In the genomic region with DNA sequence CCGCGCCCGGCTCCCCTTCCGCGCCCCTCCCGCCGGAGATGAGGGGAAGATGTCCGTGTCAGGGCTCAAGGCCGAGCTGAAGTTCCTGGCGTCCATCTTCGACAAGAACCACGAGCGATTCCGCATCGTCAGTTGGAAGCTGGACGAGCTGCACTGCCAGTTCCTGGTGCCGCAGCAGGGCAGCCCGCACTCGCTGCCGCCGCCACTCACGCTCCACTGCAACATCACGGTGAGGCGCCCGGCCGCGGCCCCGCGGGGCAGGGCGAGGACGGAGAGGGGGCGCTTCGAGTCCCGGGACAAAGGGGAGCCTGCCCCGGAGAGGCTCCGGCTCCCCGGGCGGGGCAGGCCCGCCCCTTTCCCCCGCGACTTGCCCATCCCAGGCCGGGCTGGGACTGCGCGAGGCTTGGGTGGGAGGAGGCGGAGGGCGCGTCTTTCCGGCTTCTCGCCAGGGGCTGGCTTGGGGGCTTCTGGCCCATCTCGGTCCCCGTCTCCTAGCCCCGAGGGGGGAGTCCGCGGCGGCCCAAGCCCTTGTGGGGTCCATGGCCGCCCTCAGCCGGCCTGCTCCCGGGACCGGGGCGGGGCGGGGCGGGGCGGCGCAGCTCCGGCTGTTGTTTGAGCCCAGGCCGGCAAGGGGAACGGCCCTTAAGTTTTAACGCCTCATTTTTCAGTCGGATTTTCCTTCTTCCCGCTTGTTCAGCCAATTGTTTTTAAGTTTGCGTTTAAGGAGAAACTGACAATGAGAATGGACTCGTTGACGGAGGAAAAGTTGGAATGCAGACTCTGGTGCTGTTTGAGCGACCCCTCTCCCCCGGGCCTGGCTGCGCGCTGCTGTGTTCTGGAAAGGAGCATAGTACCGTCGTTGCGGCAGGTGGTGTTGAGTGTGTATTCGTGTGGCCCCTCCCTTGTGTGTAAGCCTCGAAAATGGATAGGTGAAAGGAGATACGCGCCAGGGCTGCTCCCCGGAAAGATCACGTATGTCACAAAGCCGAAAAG, we compare ENCODE assay signal across 1 cellular context.
A peak's percentile ranks its signal among the peaks of the same experiment; 100 is the strongest.
TF ChIP-seq lines count a peak whose summit lies in the region.

No MANE protein-coding gene starts in this region.

TF ChIP-seq in HepG2, 621 proteins besides CTCF, POLR2A, EP300 and RAD21 (continued from another document and continues in another):
- TF ChIP-seq, protein P1, sequence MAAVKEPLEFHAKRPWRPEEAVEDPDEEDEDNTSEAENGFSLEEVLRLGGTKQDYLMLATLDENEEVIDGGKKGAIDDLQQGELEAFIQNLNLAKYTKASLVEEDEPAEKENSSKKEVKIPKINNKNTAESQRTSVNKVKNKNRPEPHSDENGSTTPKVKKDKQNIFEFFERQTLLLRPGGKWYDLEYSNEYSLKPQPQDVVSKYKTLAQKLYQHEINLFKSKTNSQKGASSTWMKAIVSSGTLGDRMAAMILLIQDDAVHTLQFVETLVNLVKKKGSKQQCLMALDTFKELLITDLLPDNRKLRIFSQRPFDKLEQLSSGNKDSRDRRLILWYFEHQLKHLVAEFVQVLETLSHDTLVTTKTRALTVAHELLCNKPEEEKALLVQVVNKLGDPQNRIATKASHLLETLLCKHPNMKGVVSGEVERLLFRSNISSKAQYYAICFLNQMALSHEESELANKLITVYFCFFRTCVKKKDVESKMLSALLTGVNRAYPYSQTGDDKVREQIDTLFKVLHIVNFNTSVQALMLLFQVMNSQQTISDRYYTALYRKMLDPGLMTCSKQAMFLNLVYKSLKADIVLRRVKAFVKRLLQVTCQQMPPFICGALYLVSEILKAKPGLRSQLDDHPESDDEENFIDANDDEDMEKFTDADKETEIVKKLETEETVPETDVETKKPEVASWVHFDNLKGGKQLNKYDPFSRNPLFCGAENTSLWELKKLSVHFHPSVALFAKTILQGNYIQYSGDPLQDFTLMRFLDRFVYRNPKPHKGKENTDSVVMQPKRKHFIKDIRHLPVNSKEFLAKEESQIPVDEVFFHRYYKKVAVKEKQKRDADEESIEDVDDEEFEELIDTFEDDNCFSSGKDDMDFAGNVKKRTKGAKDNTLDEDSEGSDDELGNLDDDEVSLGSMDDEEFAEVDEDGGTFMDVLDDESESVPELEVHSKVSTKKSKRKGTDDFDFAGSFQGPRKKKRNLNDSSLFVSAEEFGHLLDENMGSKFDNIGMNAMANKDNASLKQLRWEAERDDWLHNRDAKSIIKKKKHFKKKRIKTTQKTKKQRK (IDR thresholded peaks at IDR 0.05; ENCODE audit: low read length): no peak
- TF ChIP-seq, protein P2, sequence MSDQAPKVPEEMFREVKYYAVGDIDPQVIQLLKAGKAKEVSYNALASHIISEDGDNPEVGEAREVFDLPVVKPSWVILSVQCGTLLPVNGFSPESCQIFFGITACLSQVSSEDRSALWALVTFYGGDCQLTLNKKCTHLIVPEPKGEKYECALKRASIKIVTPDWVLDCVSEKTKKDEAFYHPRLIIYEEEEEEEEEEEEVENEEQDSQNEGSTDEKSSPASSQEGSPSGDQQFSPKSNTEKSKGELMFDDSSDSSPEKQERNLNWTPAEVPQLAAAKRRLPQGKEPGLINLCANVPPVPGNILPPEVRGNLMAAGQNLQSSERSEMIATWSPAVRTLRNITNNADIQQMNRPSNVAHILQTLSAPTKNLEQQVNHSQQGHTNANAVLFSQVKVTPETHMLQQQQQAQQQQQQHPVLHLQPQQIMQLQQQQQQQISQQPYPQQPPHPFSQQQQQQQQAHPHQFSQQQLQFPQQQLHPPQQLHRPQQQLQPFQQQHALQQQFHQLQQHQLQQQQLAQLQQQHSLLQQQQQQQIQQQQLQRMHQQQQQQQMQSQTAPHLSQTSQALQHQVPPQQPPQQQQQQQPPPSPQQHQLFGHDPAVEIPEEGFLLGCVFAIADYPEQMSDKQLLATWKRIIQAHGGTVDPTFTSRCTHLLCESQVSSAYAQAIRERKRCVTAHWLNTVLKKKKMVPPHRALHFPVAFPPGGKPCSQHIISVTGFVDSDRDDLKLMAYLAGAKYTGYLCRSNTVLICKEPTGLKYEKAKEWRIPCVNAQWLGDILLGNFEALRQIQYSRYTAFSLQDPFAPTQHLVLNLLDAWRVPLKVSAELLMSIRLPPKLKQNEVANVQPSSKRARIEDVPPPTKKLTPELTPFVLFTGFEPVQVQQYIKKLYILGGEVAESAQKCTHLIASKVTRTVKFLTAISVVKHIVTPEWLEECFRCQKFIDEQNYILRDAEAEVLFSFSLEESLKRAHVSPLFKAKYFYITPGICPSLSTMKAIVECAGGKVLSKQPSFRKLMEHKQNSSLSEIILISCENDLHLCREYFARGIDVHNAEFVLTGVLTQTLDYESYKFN (CRISPR knock-in tag; conservative IDR thresholded peaks at IDR 0.05): 0 out of 2 replicates have a peak, but pooled peaks have one; percentile 10
- TF ChIP-seq FOXA1 (IDR thresholded peaks at IDR 0.05): no peak
- no peak for TF ChIP-seq FOXA1 (CRISPR knock-in tag; IDR thresholded peaks at IDR 0.05)
- TF ChIP-seq ZBTB34 (CRISPR knock-in tag; IDR thresholded peaks at IDR 0.05): 0 out of 2 replicates have a peak, but pooled peaks have one; percentile 26
- no peak for TF ChIP-seq ZNF749 (CRISPR knock-in tag; IDR thresholded peaks at IDR 0.05; ENCODE audit: borderline replicate concordance)
- TF ChIP-seq HNRNPLL (IDR thresholded peaks at IDR 0.05; ENCODE audit: low read depth, low read length, poor library complexity, severe bottlenecking): peak; percentile 57
- no peak for TF ChIP-seq REST (IDR thresholded peaks at IDR 0.05; ENCODE audit: borderline replicate concordance in 1 of 2, low read depth in 1 of 2, low read length in 2 of 2)
- TF ChIP-seq HNRNPH1 (optimal IDR thresholded peaks at IDR 0.05; ENCODE audit: low read depth, low read length): no peak
- peak; percentile 55; the same call in 1 of the 2 replicates for TF ChIP-seq ZNF501 (CRISPR knock-in tag; IDR thresholded peaks at IDR 0.05)
- TF ChIP-seq MYC (CRISPR knock-in tag; IDR thresholded peaks at IDR 0.05; ENCODE audit: borderline replicate concordance): 0 out of 2 replicates have a peak, but pooled peaks have one; percentile 0
- TF ChIP-seq ZFP62 (CRISPR knock-in tag; IDR thresholded peaks at IDR 0.05): no peak
- TF ChIP-seq, protein P3, sequence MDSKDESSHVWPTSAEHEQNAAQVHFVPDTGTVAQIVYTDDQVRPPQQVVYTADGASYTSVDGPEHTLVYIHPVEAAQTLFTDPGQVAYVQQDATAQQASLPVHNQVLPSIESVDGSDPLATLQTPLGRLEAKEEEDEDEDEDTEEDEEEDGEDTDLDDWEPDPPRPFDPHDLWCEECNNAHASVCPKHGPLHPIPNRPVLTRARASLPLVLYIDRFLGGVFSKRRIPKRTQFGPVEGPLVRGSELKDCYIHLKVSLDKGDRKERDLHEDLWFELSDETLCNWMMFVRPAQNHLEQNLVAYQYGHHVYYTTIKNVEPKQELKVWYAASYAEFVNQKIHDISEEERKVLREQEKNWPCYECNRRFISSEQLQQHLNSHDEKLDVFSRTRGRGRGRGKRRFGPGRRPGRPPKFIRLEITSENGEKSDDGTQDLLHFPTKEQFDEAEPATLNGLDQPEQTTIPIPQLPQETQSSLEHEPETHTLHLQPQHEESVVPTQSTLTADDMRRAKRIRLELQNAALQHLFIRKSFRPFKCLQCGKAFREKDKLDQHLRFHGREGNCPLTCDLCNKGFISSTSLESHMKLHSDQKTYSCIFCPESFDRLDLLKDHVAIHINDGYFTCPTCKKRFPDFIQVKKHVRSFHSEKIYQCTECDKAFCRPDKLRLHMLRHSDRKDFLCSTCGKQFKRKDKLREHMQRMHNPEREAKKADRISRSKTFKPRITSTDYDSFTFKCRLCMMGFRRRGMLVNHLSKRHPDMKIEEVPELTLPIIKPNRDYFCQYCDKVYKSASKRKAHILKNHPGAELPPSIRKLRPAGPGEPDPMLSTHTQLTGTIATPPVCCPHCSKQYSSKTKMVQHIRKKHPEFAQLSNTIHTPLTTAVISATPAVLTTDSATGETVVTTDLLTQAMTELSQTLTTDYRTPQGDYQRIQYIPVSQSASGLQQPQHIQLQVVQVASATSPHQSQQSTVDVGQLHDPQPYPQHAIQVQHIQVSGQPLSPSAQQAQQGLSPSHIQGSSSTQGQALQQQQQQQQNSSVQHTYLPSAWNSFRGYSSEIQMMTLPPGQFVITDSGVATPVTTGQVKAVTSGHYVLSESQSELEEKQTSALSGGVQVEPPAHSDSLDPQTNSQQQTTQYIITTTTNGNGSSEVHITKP (CRISPR knock-in tag; IDR thresholded peaks at IDR 0.05; ENCODE audit: low read depth): no peak
- no peak for TF ChIP-seq HOXA7 (CRISPR knock-in tag; IDR thresholded peaks at IDR 0.05)
- peak; percentile 42; the same call in 1 of the 2 replicates for TF ChIP-seq POLR2G (IDR thresholded peaks at IDR 0.05; ENCODE audit: low read depth, low read length)
- TF ChIP-seq TBX2 (CRISPR knock-in tag; IDR thresholded peaks at IDR 0.05; ENCODE audit: borderline replicate concordance): peak; percentile 44; the same call in 1 of the 2 replicates
- peak; percentile 71; the same call in 1 of the 2 replicates for TF ChIP-seq ZNF605 (CRISPR knock-in tag; IDR thresholded peaks at IDR 0.05)
- TF ChIP-seq ZNF3 (CRISPR knock-in tag; IDR thresholded peaks at IDR 0.05): peak; percentile 44; the same call in 1 of the 2 replicates
- TF ChIP-seq ZNF788 (CRISPR knock-in tag; IDR thresholded peaks at IDR 0.05; ENCODE audit: borderline replicate concordance): no peak
- peak; percentile 59; the same call in 1 of the 2 replicates for TF ChIP-seq GABPB1 (CRISPR knock-in tag; IDR thresholded peaks at IDR 0.05)
- no peak for TF ChIP-seq ZNF317 (CRISPR knock-in tag; IDR thresholded peaks at IDR 0.05)
- TF ChIP-seq, protein P4, sequence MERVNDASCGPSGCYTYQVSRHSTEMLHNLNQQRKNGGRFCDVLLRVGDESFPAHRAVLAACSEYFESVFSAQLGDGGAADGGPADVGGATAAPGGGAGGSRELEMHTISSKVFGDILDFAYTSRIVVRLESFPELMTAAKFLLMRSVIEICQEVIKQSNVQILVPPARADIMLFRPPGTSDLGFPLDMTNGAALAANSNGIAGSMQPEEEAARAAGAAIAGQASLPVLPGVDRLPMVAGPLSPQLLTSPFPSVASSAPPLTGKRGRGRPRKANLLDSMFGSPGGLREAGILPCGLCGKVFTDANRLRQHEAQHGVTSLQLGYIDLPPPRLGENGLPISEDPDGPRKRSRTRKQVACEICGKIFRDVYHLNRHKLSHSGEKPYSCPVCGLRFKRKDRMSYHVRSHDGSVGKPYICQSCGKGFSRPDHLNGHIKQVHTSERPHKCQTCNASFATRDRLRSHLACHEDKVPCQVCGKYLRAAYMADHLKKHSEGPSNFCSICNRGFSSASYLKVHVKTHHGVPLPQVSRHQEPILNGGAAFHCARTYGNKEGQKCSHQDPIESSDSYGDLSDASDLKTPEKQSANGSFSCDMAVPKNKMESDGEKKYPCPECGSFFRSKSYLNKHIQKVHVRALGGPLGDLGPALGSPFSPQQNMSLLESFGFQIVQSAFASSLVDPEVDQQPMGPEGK (CRISPR knock-in tag; IDR thresholded peaks at IDR 0.05): peak; percentile 5; the same call in 1 of the 2 replicates
- peak; percentile 14; the same call in 1 of the 2 replicates for TF ChIP-seq RXRB (CRISPR knock-in tag; IDR thresholded peaks at IDR 0.05; ENCODE audit: borderline replicate concordance)
- 0 out of 2 replicates have a peak, but pooled peaks have one; percentile 65 for TF ChIP-seq NCOA1 (CRISPR knock-in tag; IDR thresholded peaks at IDR 0.05)
- TF ChIP-seq KDM1A (CRISPR knock-in tag; IDR thresholded peaks at IDR 0.05): no peak
- TF ChIP-seq FOXM1 (CRISPR knock-in tag; IDR thresholded peaks at IDR 0.05): no peak
- TF ChIP-seq KDM2A (CRISPR knock-in tag; IDR thresholded peaks at IDR 0.05; ENCODE audit: borderline replicate concordance, low read depth): peak; percentile 12; the same call in 1 of the 2 replicates
- TF ChIP-seq TRIM24 (CRISPR knock-in tag; IDR thresholded peaks at IDR 0.05): no peak
- TF ChIP-seq, protein P5, sequence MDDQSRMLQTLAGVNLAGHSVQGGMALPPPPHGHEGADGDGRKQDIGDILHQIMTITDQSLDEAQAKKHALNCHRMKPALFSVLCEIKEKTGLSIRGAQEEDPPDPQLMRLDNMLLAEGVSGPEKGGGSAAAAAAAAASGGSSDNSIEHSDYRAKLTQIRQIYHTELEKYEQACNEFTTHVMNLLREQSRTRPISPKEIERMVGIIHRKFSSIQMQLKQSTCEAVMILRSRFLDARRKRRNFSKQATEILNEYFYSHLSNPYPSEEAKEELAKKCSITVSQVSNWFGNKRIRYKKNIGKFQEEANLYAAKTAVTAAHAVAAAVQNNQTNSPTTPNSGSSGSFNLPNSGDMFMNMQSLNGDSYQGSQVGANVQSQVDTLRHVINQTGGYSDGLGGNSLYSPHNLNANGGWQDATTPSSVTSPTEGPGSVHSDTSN (CRISPR knock-in tag; IDR thresholded peaks at IDR 0.05; ENCODE audit: borderline replicate concordance): no peak
- TF ChIP-seq TGIF2 (CRISPR knock-in tag; IDR thresholded peaks at IDR 0.05): peak; percentile 43; the same call in 1 of the 2 replicates
- no peak for TF ChIP-seq RBM22 (optimal IDR thresholded peaks at IDR 0.05; ENCODE audit: low read length)
- TF ChIP-seq CBX5 (CRISPR knock-in tag; IDR thresholded peaks at IDR 0.05; ENCODE audit: borderline replicate concordance): no peak
- no peak for TF ChIP-seq ZNF839 (CRISPR knock-in tag; IDR thresholded peaks at IDR 0.05; ENCODE audit: borderline replicate concordance)
- TF ChIP-seq SAP130 (CRISPR knock-in tag; IDR thresholded peaks at IDR 0.05; ENCODE audit: low read depth): peak; percentile 68
- no peak for TF ChIP-seq CBFB (CRISPR knock-in tag; IDR thresholded peaks at IDR 0.05)
- TF ChIP-seq ARNTL (CRISPR knock-in tag; IDR thresholded peaks at IDR 0.05): peak; percentile 43; the same call in 1 of the 2 replicates
